9 cellular contexts compared by ENCODE assay signal in genomic region chr7:155643804-155644177, GRCh38. TPM values are rescaled to one million over a fixed set of nuclear protein-coding genes. Genes with fewer than 3 reads are reported as not detected.
DNase-seq lines count a peak whose midpoint lies in the region; ATAC-seq, FAIRE-seq and TF ChIP-seq lines count a peak whose summit lies in the region.
"Had no signal": no experiment of that assay in that cellular context is flagged by ENCODE, and none has a peak within 500 bp of the region (broad histone marks: within the 10 kb centered on the region; RNA-seq: fewer than 3 reads in every experiment).

No MANE protein-coding gene starts in this region.

- H3K9ac ChIP-seq in K562 (ENCODE audit: insufficient read depth in 1 of 2, low read depth in 2 of 2, low read length in 2 of 2), result peak overlapping the region; percentile 95 to 99

- H3K27me3 ChIP-seq in GM06990 (replicated peaks; ENCODE audit: control insufficient read depth, insufficient read depth, low read length) (no peaks in the 10 kb centered on the region), K562 (ENCODE audit: control insufficient read depth in 2 of 2, insufficient read depth in 2 of 2, low read length in 2 of 2) (no peaks in the 10 kb centered on the region), lung (ENCODE audit: control insufficient read depth, insufficient read depth) (no peaks in the 10 kb centered on the region), aorta (ENCODE audit: control insufficient read depth in 1 of 2, insufficient read depth in 2 of 2, low read length in 1 of 2) (no peaks in the 10 kb centered on the region)

- H3K9me1 ChIP-seq in K562 (ENCODE audit: control insufficient read depth, insufficient read depth, low read length), result no peaks in the 10 kb centered on the region

- no peak for FAIRE-seq in K562 (lab: Jason Lieb, UNC)
- FAIRE-seq: TTC549 had no signal

- ATAC-seq in HG03442 (IDR thresholded peaks at IDR 0.05; ENCODE audit: unreplicated experiment) (peak; percentile 23), K562 (peak; percentile 55), lung (ENCODE audit: insufficient read depth, low FRiP score) (peak; percentile 28), aorta (ENCODE audit: low FRiP score) (no peak)

- no peak for TF ChIP-seq EP300 in K562 (IDR thresholded peaks at IDR 0.05; ENCODE audit: low read length)

- TF ChIP-seq POLR2A in K562 (conservative IDR thresholded peaks at IDR 0.05), result no peak

- 1% methylated on average over 27 of the region's 32 CpGs for WGBS in K562 (ENCODE audit: insufficient coverage, low coverage, missing lambda C conversion rate)
- 0 to 2% methylated on average over 32 of the region's 32 CpGs for WGBS in lung, 2 donors
- 1% methylated on average over 20 to 32 of the region's 32 CpGs for WGBS in aorta, 2 donors

- POLR2A ChIA-PET in K562 (lab: Yijun Ruan, JAX), result interaction anchor here (0.7 to 1.5 kb wide), 10 partner anchors 12 to 1238 kb away, joined by 3 to 9 read pairs (median 4); no protein-coding TSS in a partner anchor

- CTCF ChIA-PET in K562 (lab: Yijun Ruan, JAX; ENCODE audit: low intra/inter-chr PET ratio), result no interaction called here

- intact Hi-C loops in K562 (cut with micrococcal nuclease) (no loop called here), aorta (cut with DNase I) (loop anchor here in 1 of 2 donors (5.0 kb wide), 1 partner anchor 346 kb away; the partner anchor contains the start of gene INSIG1)

- no peak for TF ChIP-seq RAD21 in K562 (CRISPR knock-in tag; conservative IDR thresholded peaks at IDR 0.05 in 1 of 2, IDR thresholded peaks at IDR 0.05 in 1 of 2)

- H3K79me2 ChIP-seq in K562 (ENCODE audit: control insufficient read depth, insufficient read depth, low read length), result peaks cover 61% of the 10 kb centered on the region

- in situ Hi-C loops in K562 (cut with MboI), result no loop called here

- peaks cover 2% of the 10 kb centered on the region; the same call in 1 of the 2 replicates for H3K36me3 ChIP-seq in GM06990 (ENCODE audit: control insufficient read depth, insufficient read depth, low read length)
- H3K36me3 ChIP-seq in K562 (ENCODE audit: control insufficient read depth, insufficient read depth, low read length), result peaks cover 50% of the 10 kb centered on the region
- peaks cover 4 to 9% of the 10 kb centered on the region in 2 donors for H3K36me3 ChIP-seq in lung (ENCODE audit: control insufficient read depth in 2 of 2, insufficient read depth in 2 of 2, low read length in 2 of 2)
- H3K36me3 ChIP-seq in aorta (ENCODE audit: control insufficient read depth in 1 of 2, insufficient read depth in 2 of 2, low read length in 1 of 2), result peaks cover 0 to 3% of the 10 kb centered on the region in 2 donors

- 0 out of 2 replicates have a peak, but pooled peaks cover 4% of the 10 kb centered on the region for H4K20me1 ChIP-seq in K562 (replicated peaks; ENCODE audit: control insufficient read depth, insufficient read depth, low read length)

- TF ChIP-seq CTCF in GM06990 (IDR thresholded peaks at IDR 0.05; ENCODE audit: insufficient read depth, low read length, poor library complexity, severe bottlenecking) (no peak), K562 (IDR thresholded peaks at IDR 0.05 in 2 of 3, conservative IDR thresholded peaks at IDR 0.05 in 1 of 3; ENCODE audit: insufficient read depth in 2 of 3, low read depth in 1 of 3, low read length in 3 of 3) (no peak), lung (IDR thresholded peaks at IDR 0.05; ENCODE audit: control extremely low read depth, extremely low read depth) (no peak)

- peak overlapping the region; percentile 100 for H2AFZ ChIP-seq in K562 (ENCODE audit: low read depth, low read length)

- H3K9me3 ChIP-seq in K562 (replicated peaks; ENCODE audit: control insufficient read depth, insufficient read depth, low read depth, low read length) (peaks cover 28% of the 10 kb centered on the region), lung (ENCODE audit: control insufficient read depth in 2 of 2, insufficient read depth in 1 of 2, low read length in 1 of 2) (peaks cover 0 to 3% of the 10 kb centered on the region in 2 donors), aorta (ENCODE audit: control insufficient read depth, low read length) (no peaks in the 10 kb centered on the region)

- H3K4me3 ChIP-seq in GM06990 (replicated peaks; ENCODE audit: low read depth, low read length) (peak overlapping the region; percentile 98), K562 (peak overlapping the region; percentile 80), lung (peak overlapping the region; percentile 100), aorta (ENCODE audit: low read length in 2 of 2) (peak overlapping the region; percentile 93 to 99)

- H3K4me1 ChIP-seq in K562 (replicated peaks in 1 of 2; ENCODE audit: control insufficient read depth in 2 of 2, insufficient read depth in 2 of 2, low read length in 2 of 2) (peaks cover 6 to 15% of the 10 kb centered on the region in 2 experiments; a peak in 4 of 5 replicates), lung (ENCODE audit: control insufficient read depth in 2 of 2, insufficient read depth in 2 of 2, low read length in 2 of 2) (peaks cover 4 to 9% of the 10 kb centered on the region in 2 donors), aorta (ENCODE audit: control insufficient read depth in 1 of 2, insufficient read depth in 2 of 2, low read length in 2 of 2) (no peaks in the 10 kb centered on the region)

- BruUV-seq in K562 (replicated peaks; lab: Mats Ljungman, UMichigan), result TSS peak; percentile 63

- peak overlapping the region; percentile 97 for H3K4me2 ChIP-seq in K562 (ENCODE audit: insufficient read depth, low read length)

- DNase-seq in GM06990 (ENCODE audit: extremely low read depth, insufficient read length), result no peak
- DNase-seq in K562 (ENCODE audit: extremely low read depth in 1 of 4, low spot score in 3 of 4), result no peak
- DNase-seq in lung (ENCODE audit: low spot score), result no peak
- peak in 1 of 2 donors; percentile 56 for DNase-seq in aorta
- no peak for DNase-seq in H4 (ENCODE audit: low spot score)
- no peak for DNase-seq in activated CD4-positive, alpha-beta T cell treated with anti-CD3 and anti-CD28 coated beads, Interleukin-2, amount 50 U/mL, for 48 hours
- no peak for DNase-seq in effector CD8-positive, alpha-beta T cell (lab: John Stamatoyannopoulos, UW)

- H3K27ac ChIP-seq in K562 (ENCODE audit: extremely low read depth, low read depth, low read length) (peak overlapping the region; percentile 93), lung (ENCODE audit: low read depth in 1 of 2, low read length in 1 of 2) (peak overlapping the region; percentile 93 to 98), aorta (ENCODE audit: low read depth in 1 of 2, low read length in 2 of 2) (no peak overlapping the region)

TF ChIP-seq in K562, 482 proteins besides CTCF, POLR2A, EP300 and RAD21 (continues in another document):
- TF ChIP-seq E2F6 (IDR thresholded peaks at IDR 0.05; ENCODE audit: borderline replicate concordance in 1 of 2, extremely low read depth in 1 of 2, insufficient read depth in 1 of 2, insufficient read length in 1 of 2, low read depth in 1 of 2, low read length in 1 of 2, poor library complexity in 1 of 2, severe bottlenecking in 1 of 2) (peak in 1 of 2 experiments; percentile 68), ZC3H11A (IDR thresholded peaks at IDR 0.05; ENCODE audit: low read depth, low read length) (no peak), CBFA2T2 (conservative IDR thresholded peaks at IDR 0.05) (no peak), RBM39 (optimal IDR thresholded peaks at IDR 0.05; ENCODE audit: low read depth, low read length) (no peak), ZNF449 (CRISPR knock-in tag; IDR thresholded peaks at IDR 0.05) (no peak), NR2C2 (CRISPR knock-in tag; IDR thresholded peaks at IDR 0.05) (no peak), NR2C2 (tag; IDR thresholded peaks at IDR 0.05) (no peak), SRSF1 (IDR thresholded peaks at IDR 0.05; ENCODE audit: low read depth, low read length) (no peak)

RNA-seq across cellular contexts. Expression of gene RBM33, which starts 0.7 kb away (rescaled TPM):
- total RNA-seq in K562 (2011; cell fraction: chromatin; rRNA removed; ENCODE audit: low replicate concordance), result 115 and 326 TPM in 2 replicates
- total RNA-seq in K562 (2011; cell fraction: nucleolus; rRNA removed), result 62.0 and 78.6 TPM in 2 replicates
- total RNA-seq in K562 (2011; cell fraction: nucleoplasm; rRNA removed), result 144 and 212 TPM in 2 replicates
- total RNA-seq in K562 (2014; rRNA removed), result 29.9 and 41.8 TPM in 2 replicates
- total RNA-seq in K562 (2014; rRNA removed; fragmentation: Illumina TruSeq; extraction: Trizol), result 39.3 and 47.4 TPM in 2 replicates
- total RNA-seq in K562 (2015; rRNA removed; fragmentation: Illumina TruSeq; extraction: Trizol), result 32.8 and 33.9 TPM in 2 replicates
- 67.6 and 80.7 TPM in 2 replicates for total RNA-seq in K562 (2021)
- polyA plus RNA-seq in K562 (2011; rRNA removed), result 16.1 and 17.0 TPM in 2 replicates
- 11.1 and 15.9 TPM in 2 replicates for polyA plus RNA-seq in K562 (2011; cell fraction: cytosol; rRNA removed)
- polyA plus RNA-seq in K562 (2011; cell fraction: nucleus; rRNA removed), result 97.0 and 123 TPM in 2 replicates
- polyA plus RNA-seq in K562 (2012), result 23.0 and 24.9 TPM in 2 replicates
- polyA plus RNA-seq in K562 (2014; fragmentation: Illumina TruSeq; extraction: Trizol), result 23.0 and 28.7 TPM in 2 replicates
- 1 to 10 TPM; 4.4 to 4.7 TPM for polyA plus RNA-seq in K562 (2014; fragmentation: Nextera tagmentation; extraction: Ambion mirVana)
- polyA plus RNA-seq in K562 (2014; rRNA removed), result 27.3 and 31.7 TPM in 2 replicates
- polyA minus RNA-seq in K562 (2011; rRNA and poly(A)+ RNA removed), result 84.2 and 91.2 TPM in 2 replicates
- 23.9 and 28.3 TPM in 2 replicates for polyA minus RNA-seq in K562 (2011; cell fraction: cytosol; rRNA and poly(A)+ RNA removed)
- polyA minus RNA-seq in K562 (2011; cell fraction: nucleus; rRNA and poly(A)+ RNA removed), result 74.0 and 74.6 TPM in 2 replicates
- total RNA-seq in lung, result 10 to 100 TPM; 60.6 to 99.6 TPM
- 10 to 100 TPM; 15.3 to 25.9 TPM for polyA plus RNA-seq in lung
- 10 to 100 TPM; 66.5 to 80.0 TPM for total RNA-seq in aorta
- polyA plus RNA-seq in aorta, result 10 to 100 TPM in 1 of 2 donors, 1 to 10 TPM in 1; 4.1 to 27.9 TPM
- 6.8 and 10.6 TPM in 2 replicates for total RNA-seq in H4 (2014; rRNA removed; shearing (Covaris generic))

Comparison
In these comparisons a context has a peak if more than half of its experiments do, and no peak if none do; other contexts are left out.
1. H3K27ac ChIP-seq: peak in K562 (single experiment) and lung (2 of 2); none in aorta (0 of 2).
2. Peak in every context shown above with its lines, with median percentiles within 50 percentile points of each other: H3K4me3 ChIP-seq.